ENCODE assay signal across 18 cellular contexts in genomic region chr16:85091522-85091910, GRCh38. TPM values are rescaled to one million over a fixed set of nuclear protein-coding genes. Genes with fewer than 3 reads are reported as not detected.
DNase-seq lines count a peak whose midpoint lies in the region; ATAC-seq and TF ChIP-seq lines count a peak whose summit lies in the region.
"Had no signal": no experiment of that assay in that cellular context is flagged by ENCODE, and none has a peak within 500 bp of the region (broad histone marks: within the 10 kb centered on the region; RNA-seq: fewer than 3 reads in every experiment).

No MANE protein-coding gene starts in this region.

- no peak for TF ChIP-seq CTCF in cardiac muscle cell (IDR thresholded peaks at IDR 0.05; ENCODE audit: low read depth, low read length)
- no peak for TF ChIP-seq CTCF in OCI-LY7 (conservative IDR thresholded peaks at IDR 0.05; ENCODE audit: low read length)
- TF ChIP-seq CTCF in smooth muscle cell (IDR thresholded peaks at IDR 0.05; ENCODE audit: borderline replicate concordance, insufficient read depth, poor library complexity, severe bottlenecking): no peak

- H2AFZ ChIP-seq in OCI-LY7 (ENCODE audit: low read length): peak overlapping the region; percentile 74
- H2AFZ ChIP-seq in smooth muscle cell (ENCODE audit: low read depth): no peak overlapping the region

- H3K4me2 ChIP-seq in OCI-LY7 (ENCODE audit: low read length) (peak overlapping the region; percentile 41; the same call in 1 of the 2 replicates), smooth muscle cell (no peak overlapping the region)

- H3K4me1 ChIP-seq in cardiac muscle cell (ENCODE audit: low read depth) (peaks cover 27% of the 10 kb centered on the region), OCI-LY7 (ENCODE audit: insufficient read depth, low read length, poor library complexity, severe bottlenecking) (peaks cover 21% of the 10 kb centered on the region), smooth muscle cell (ENCODE audit: low read depth) (peaks cover 8% of the 10 kb centered on the region)
- H3K4me1 ChIP-seq: SJSA1 had no signal

- H3K27ac ChIP-seq in cardiac muscle cell (peak overlapping the region; percentile 72), OCI-LY7 (ENCODE audit: low read depth, low read length, poor library complexity, severe bottlenecking) (no peak overlapping the region), smooth muscle cell (ENCODE audit: low read depth) (peak overlapping the region; percentile 37)
- H3K27ac ChIP-seq: RWPE1, SJSA1 had no signal

- DNase-seq in cardiac muscle cell (ENCODE audit: low read depth in 1 of 2, low spot score in 1 of 2): peak in 1 of 2 donors; percentile 73
- DNase-seq in cardiac septum (ENCODE audit: low spot score): no peak
- no peak for DNase-seq in OCI-LY7 (ENCODE audit: low spot score)
- peak; percentile 41 for DNase-seq in left kidney (ENCODE audit: low read depth, low spot score)
- DNase-seq in smooth muscle cell (lab: John Stamatoyannopoulos, UW; ENCODE audit: unreplicated experiment): no peak
- DNase-seq: ACHN, DMS 273 treated with DMSO at 0.1 percent for 48 hours, H9, Kasumi-1, NCI-H1436, NCI-H2081 treated with DMSO at 0.1 percent for 48 hours, NCI-H345, NCI-H526 treated with DMSO at 0.1 percent for 48 hours had no signal

- H3K27ac Mint-ChIP-seq in activated T-helper 17 cell treated with anti-CD3 and anti-CD28 coated beads, Interleukin-2, amount 50 U/mL, for 72 hours: no peak overlapping the region
- H3K27ac Mint-ChIP-seq: H9 had no signal

- H4K20me1 ChIP-seq in OCI-LY7 (ENCODE audit: insufficient read depth, low read length) (no peaks in the 10 kb centered on the region), smooth muscle cell (ENCODE audit: low read depth) (no peaks in the 10 kb centered on the region)

- H3K9ac ChIP-seq in smooth muscle cell (ENCODE audit: low read depth): no peak overlapping the region

- no TSS peak for BruUV-seq in OCI-LY7 (replicated peaks; lab: Mats Ljungman, UMichigan)

- no peaks in the 10 kb centered on the region for H3K27me3 ChIP-seq in cardiac muscle cell
- no peaks in the 10 kb centered on the region for H3K27me3 ChIP-seq in smooth muscle cell (ENCODE audit: low read depth)

- intact Hi-C loops in cardiac septum (cut with DNase I): no loop called here
- intact Hi-C loops in OCI-LY7 (cut with micrococcal nuclease; ENCODE audit: unreplicated experiment): no loop called here

- WGBS in smooth muscle cell (ENCODE audit: low lambda C conversion rate): 57% methylated on average over 7 of the region's 7 CpGs

- H3K9me3 Mint-ChIP-seq in activated T-helper 17 cell treated with anti-CD3 and anti-CD28 coated beads, Interleukin-2, amount 50 U/mL, for 72 hours: no peaks in the 10 kb centered on the region
- H3K9me3 Mint-ChIP-seq: H9 had no signal

- H3F3A ChIP-seq in smooth muscle cell (ENCODE audit: low read depth): no peaks in the 10 kb centered on the region

- no peaks in the 10 kb centered on the region for H3K4me1 Mint-ChIP-seq in activated T-helper 17 cell treated with anti-CD3 and anti-CD28 coated beads, Interleukin-2, amount 50 U/mL, for 72 hours

- H3K36me3 Mint-ChIP-seq in activated T-helper 17 cell treated with anti-CD3 and anti-CD28 coated beads, Interleukin-2, amount 50 U/mL, for 72 hours (ENCODE audit: low read depth): no peaks in the 10 kb centered on the region

- no peak overlapping the region for H3K4me3 ChIP-seq in cardiac muscle cell
- no peak overlapping the region for H3K4me3 ChIP-seq in OCI-LY7 (ENCODE audit: low read depth, low read length, poor library complexity, severe bottlenecking)
- no peak overlapping the region for H3K4me3 ChIP-seq in smooth muscle cell
- H3K4me3 ChIP-seq: SJSA1 had no signal

- H3K9me3 ChIP-seq in cardiac muscle cell (ENCODE audit: low read depth): no peaks in the 10 kb centered on the region
- no peaks in the 10 kb centered on the region for H3K9me3 ChIP-seq in OCI-LY7 (ENCODE audit: low read length)
- H3K9me3 ChIP-seq in smooth muscle cell (replicated peaks; ENCODE audit: low read depth): no peaks in the 10 kb centered on the region
- H3K9me3 ChIP-seq: SJSA1 had no signal

- no peaks in the 10 kb centered on the region for H3K27me3 Mint-ChIP-seq in activated T-helper 17 cell treated with anti-CD3 and anti-CD28 coated beads, Interleukin-2, amount 50 U/mL, for 72 hours

- POLR2A ChIA-PET in OCI-LY7 (lab: Charles Lee): interaction anchor here (0.6 to 1.0 kb wide), 4 partner anchors 12 to 587 kb away, joined by 3 to 6 read pairs (median 4); no protein-coding TSS in a partner anchor

- H3K79me2 ChIP-seq in OCI-LY7 (ENCODE audit: insufficient read depth, low read depth, low read length) (no peaks in the 10 kb centered on the region), smooth muscle cell (ENCODE audit: low read depth) (no peaks in the 10 kb centered on the region)

- H3K4me3 Mint-ChIP-seq in activated T-helper 17 cell treated with anti-CD3 and anti-CD28 coated beads, Interleukin-2, amount 50 U/mL, for 72 hours: no peak overlapping the region
- H3K4me3 Mint-ChIP-seq: H9 had no signal

- CTCF ChIA-PET in OCI-LY7 (lab: Charles Lee; ENCODE audit: unreplicated experiment): interaction anchor here (1.2 kb wide), 1 partner anchor 12 kb away, joined by 3 read pairs; no protein-coding TSS in a partner anchor

- no peaks in the 10 kb centered on the region for H3K9me2 ChIP-seq in OCI-LY7 (ENCODE audit: insufficient read depth, low read length)

- H3K36me3 ChIP-seq in cardiac muscle cell: no peaks in the 10 kb centered on the region
- no peaks in the 10 kb centered on the region for H3K36me3 ChIP-seq in OCI-LY7 (ENCODE audit: insufficient read depth, low read length)
- H3K36me3 ChIP-seq in smooth muscle cell (ENCODE audit: low read depth): no peaks in the 10 kb centered on the region
- H3K36me3 ChIP-seq: SJSA1 had no signal

- no peak for ATAC-seq in activated T-helper 17 cell treated with anti-CD3 and anti-CD28 coated beads, Interleukin-2, amount 50 U/mL, for 72 hours (replicated peaks)
- no peak for ATAC-seq in GM21381 (IDR thresholded peaks at IDR 0.05; ENCODE audit: unreplicated experiment)
- no peak for ATAC-seq in HG03280 (IDR thresholded peaks at IDR 0.05; ENCODE audit: unreplicated experiment)

RNA-seq across cellular contexts. Expression of gene CIBAR2, which starts 20.8 kb away (rescaled TPM):
- total RNA-seq in cardiac muscle cell (not detected in 2 replicates), cardiac septum (not detected), OCI-LY7 (2022) (not detected in 2 replicates), smooth muscle cell (not detected in 2 replicates)
- polyA plus RNA-seq in cardiac muscle cell (not detected in 2 replicates), smooth muscle cell (not detected in 2 replicates)
- total RNA-seq in OCI-LY7 (2014; rRNA removed; shearing (Covaris generic)): 0.50 TPM in 1 of 2 replicates, not detected in the other
- under 1 TPM in 1 of 2 donors, not detected in 1; 0.34 TPM for total RNA-seq in activated T-helper 17 cell treated with anti-CD3 and anti-CD28 coated beads, Interleukin-2, amount 50 U/mL, for 72 hours
- total RNA-seq: H9 had no signal
